In the genomic region with DNA sequence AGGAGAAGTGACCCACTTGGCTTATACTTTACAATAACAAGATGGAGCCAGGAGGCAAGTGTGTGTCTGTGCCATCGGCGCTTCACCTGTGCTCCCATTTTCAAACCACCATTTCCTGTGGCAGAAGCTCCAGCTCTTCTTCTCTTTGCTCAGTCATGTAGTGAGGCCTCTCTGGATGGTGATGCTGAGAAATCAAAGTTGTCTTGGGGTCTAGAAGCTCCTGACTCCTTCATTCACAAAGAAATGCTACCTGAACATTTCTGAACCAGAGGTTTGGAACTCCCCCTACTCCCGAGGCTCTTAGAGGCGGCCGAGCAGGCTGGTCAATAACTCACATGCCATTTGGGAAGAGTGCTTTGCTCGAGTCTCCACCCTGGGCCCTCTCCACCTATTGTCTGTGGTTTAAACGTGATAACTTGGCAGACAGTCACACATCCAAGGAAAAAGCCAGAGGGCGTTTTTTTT, we compare ENCODE assay signal across 21 cellular contexts. TPM values are rescaled to one million over a fixed set of nuclear protein-coding genes. Genes with fewer than 3 reads are reported as not detected.
DNase-seq lines count a peak whose midpoint lies in the region; ATAC-seq, FAIRE-seq and TF ChIP-seq lines count a peak whose summit lies in the region.
"Had no signal": no experiment of that assay in that cellular context is flagged by ENCODE, and none has a peak within 500 bp of the region (broad histone marks: within the 10 kb centered on the region; RNA-seq: fewer than 3 reads in every experiment).

No MANE protein-coding gene starts in this region.

- H3K4me3 Mint-ChIP-seq in activated CD4-positive, alpha-beta T cell treated with anti-CD3 and anti-CD28 coated beads, Interleukin-2, amount 10 ng/mL, durations not matched to agents 24 days and 14 days: peak overlapping the region; percentile 74
- peak overlapping the region; percentile 53 for H3K4me3 Mint-ChIP-seq in activated naive CD8-positive, alpha-beta T cell treated with anti-CD3 and anti-CD28 coated beads, Interleukin-2, amount 50 U/mL, for 24 hours
- peak overlapping the region; percentile 76 for H3K4me3 Mint-ChIP-seq in stimulated activated effector memory CD8-positive, alpha-beta T cell treated with anti-CD3 and anti-CD28 coated beads, Interleukin-12 subunit alpha, Interleukin-12 subunit beta, amount 100 ng/mL, for 72 hours

- no peaks in the 10 kb centered on the region for H4K20me1 ChIP-seq in SU-DHL-6 (ENCODE audit: low read depth, low read length)

- no peaks in the 10 kb centered on the region for H3K27me3 Mint-ChIP-seq in activated CD4-positive, alpha-beta T cell treated with anti-CD3 and anti-CD28 coated beads, Interleukin-2, amount 10 ng/mL, durations not matched to agents 24 days and 14 days
- H3K27me3 Mint-ChIP-seq in activated naive CD8-positive, alpha-beta T cell treated with anti-CD3 and anti-CD28 coated beads, Interleukin-2, amount 50 U/mL, for 24 hours: no peaks in the 10 kb centered on the region

- H3K9me3 ChIP-seq in SU-DHL-6 (ENCODE audit: insufficient read depth, low read length): no peaks in the 10 kb centered on the region
- H3K9me3 ChIP-seq in kidney (ENCODE audit: control insufficient read depth in 1 of 2, low read length in 2 of 2): no peaks in the 10 kb centered on the region
- H3K9me3 ChIP-seq: left ventricle myocardium inferior had no signal

- H3K9ac ChIP-seq in SU-DHL-6 (ENCODE audit: low read length) (no peak overlapping the region), kidney (ENCODE audit: low read length in 2 of 2) (no peak overlapping the region)

- peaks cover 90% of the 10 kb centered on the region for H3K4me1 Mint-ChIP-seq in activated CD4-positive, alpha-beta T cell treated with anti-CD3 and anti-CD28 coated beads, Interleukin-2, amount 10 ng/mL, durations not matched to agents 24 days and 14 days
- peaks cover 98% of the 10 kb centered on the region for H3K4me1 Mint-ChIP-seq in activated naive CD8-positive, alpha-beta T cell treated with anti-CD3 and anti-CD28 coated beads, Interleukin-2, amount 50 U/mL, for 24 hours
- H3K4me1 Mint-ChIP-seq in stimulated activated effector memory CD8-positive, alpha-beta T cell treated with anti-CD3 and anti-CD28 coated beads, Interleukin-12 subunit alpha, Interleukin-12 subunit beta, amount 100 ng/mL, for 72 hours: peaks cover 88% of the 10 kb centered on the region

- H3K27me3 ChIP-seq in SU-DHL-6 (ENCODE audit: low read length): no peaks in the 10 kb centered on the region
- H3K27me3 ChIP-seq: hepatocyte had no signal

- no peak for FAIRE-seq in kidney (lab: Jason Lieb, UNC)
- FAIRE-seq: RCC 7860 had no signal

- intact Hi-C loops in activated CD4-positive, alpha-beta T cell treated with anti-CD3 and anti-CD28 coated beads, Interleukin-2, amount 10 ng/mL, durations not matched to agents 24 days and 14 days (cut with micrococcal nuclease): loop anchor here (5.0 to 10.0 kb wide), 2 partner anchors 138 to 704 kb away; partner anchors contain the start of gene TAGLN2
- intact Hi-C loops in Right ventricle myocardium superior (cut with DNase I): no loop called here
- intact Hi-C loops in kidney (cut with DNase I): no loop called here

- TF ChIP-seq CTCF in SU-DHL-6 (IDR thresholded peaks at IDR 0.05; ENCODE audit: insufficient read depth, low read length, poor library complexity, severe bottlenecking): no peak
- no peak for TF ChIP-seq CTCF in kidney (IDR thresholded peaks at IDR 0.05; ENCODE audit: borderline replicate concordance, extremely low read depth, insufficient read depth)

- H3K36me3 ChIP-seq in SU-DHL-6 (ENCODE audit: low read length) (no peaks in the 10 kb centered on the region), kidney (ENCODE audit: control insufficient read depth in 1 of 2, insufficient read depth in 2 of 2, low read length in 2 of 2) (no peaks in the 10 kb centered on the region)
- H3K36me3 ChIP-seq: left ventricle myocardium inferior had no signal

- no peak overlapping the region for H3K4me2 ChIP-seq in SU-DHL-6 (ENCODE audit: low read depth, low read length, poor library complexity, severe bottlenecking)
- H3K4me2 ChIP-seq: hepatocyte had no signal

- H3K27ac Mint-ChIP-seq in activated CD4-positive, alpha-beta T cell treated with anti-CD3 and anti-CD28 coated beads, Interleukin-2, amount 10 ng/mL, durations not matched to agents 24 days and 14 days: peak overlapping the region; percentile 99
- H3K27ac Mint-ChIP-seq in activated naive CD8-positive, alpha-beta T cell treated with anti-CD3 and anti-CD28 coated beads, Interleukin-2, amount 50 U/mL, for 24 hours: peak overlapping the region; percentile 99
- peak overlapping the region; percentile 98 for H3K27ac Mint-ChIP-seq in stimulated activated effector memory CD8-positive, alpha-beta T cell treated with anti-CD3 and anti-CD28 coated beads, Interleukin-12 subunit alpha, Interleukin-12 subunit beta, amount 100 ng/mL, for 72 hours

- H3F3A ChIP-seq in SU-DHL-6 (ENCODE audit: insufficient read depth): peaks cover 47% of the 10 kb centered on the region

- no peaks in the 10 kb centered on the region for H3K9me2 ChIP-seq in SU-DHL-6 (replicated peaks; ENCODE audit: insufficient read depth, low read length)

- peaks cover 13% of the 10 kb centered on the region; the same call in 1 of the 2 replicates for H3K79me2 ChIP-seq in SU-DHL-6 (ENCODE audit: insufficient read depth, low read length)
- H3K79me2 ChIP-seq: hepatocyte had no signal

- no peaks in the 10 kb centered on the region for H3K4me1 ChIP-seq in kidney (ENCODE audit: control insufficient read depth in 1 of 2, insufficient read depth in 1 of 2, low read depth in 1 of 2, low read length in 2 of 2)

- no peak for ATAC-seq in activated naive CD8-positive, alpha-beta T cell treated with anti-CD3 and anti-CD28 coated beads, Interleukin-2, amount 50 U/mL, for 24 hours
- no peak for ATAC-seq in stimulated activated effector memory CD8-positive, alpha-beta T cell treated with anti-CD3 and anti-CD28 coated beads, Interleukin-12 subunit alpha, Interleukin-12 subunit beta, amount 100 ng/mL, for 72 hours
- ATAC-seq in Right ventricle myocardium superior (ENCODE audit: poor library complexity) (no peak), GM19455 (IDR thresholded peaks at IDR 0.05; ENCODE audit: unreplicated experiment) (no peak)

- no peak overlapping the region for H2AFZ ChIP-seq in SU-DHL-6 (ENCODE audit: low read depth, low read length, severe bottlenecking)
- H2AFZ ChIP-seq: hepatocyte had no signal

- H3K36me3 Mint-ChIP-seq in activated CD4-positive, alpha-beta T cell treated with anti-CD3 and anti-CD28 coated beads, Interleukin-2, amount 10 ng/mL, durations not matched to agents 24 days and 14 days (ENCODE audit: low read depth): peaks cover 84% of the 10 kb centered on the region
- H3K36me3 Mint-ChIP-seq in activated naive CD8-positive, alpha-beta T cell treated with anti-CD3 and anti-CD28 coated beads, Interleukin-2, amount 50 U/mL, for 24 hours (ENCODE audit: low read depth): peaks cover 87% of the 10 kb centered on the region
- H3K36me3 Mint-ChIP-seq in stimulated activated effector memory CD8-positive, alpha-beta T cell treated with anti-CD3 and anti-CD28 coated beads, Interleukin-12 subunit alpha, Interleukin-12 subunit beta, amount 100 ng/mL, for 72 hours: peaks cover 100% of the 10 kb centered on the region

- peaks cover 8% of the 10 kb centered on the region for H3K9me3 Mint-ChIP-seq in activated CD4-positive, alpha-beta T cell treated with anti-CD3 and anti-CD28 coated beads, Interleukin-2, amount 10 ng/mL, durations not matched to agents 24 days and 14 days
- H3K9me3 Mint-ChIP-seq in activated naive CD8-positive, alpha-beta T cell treated with anti-CD3 and anti-CD28 coated beads, Interleukin-2, amount 50 U/mL, for 24 hours: no peaks in the 10 kb centered on the region
- no peaks in the 10 kb centered on the region for H3K9me3 Mint-ChIP-seq in stimulated activated effector memory CD8-positive, alpha-beta T cell treated with anti-CD3 and anti-CD28 coated beads, Interleukin-12 subunit alpha, Interleukin-12 subunit beta, amount 100 ng/mL, for 72 hours

- no peak for DNase-seq in activated CD4-positive, alpha-beta T cell treated with anti-CD3 and anti-CD28 coated beads, Interleukin-2, amount 10 ng/mL, durations not matched to agents 24 days and 14 days
- DNase-seq in activated CD4-positive, alpha-beta T cell treated with anti-CD3 and anti-CD28 coated beads for 1 hour: no peak
- DNase-seq in activated naive CD8-positive, alpha-beta T cell treated with anti-CD3 and anti-CD28 coated beads, Interleukin-2, amount 50 U/mL, for 24 hours: no peak
- no peak for DNase-seq in stimulated activated effector memory CD8-positive, alpha-beta T cell treated with anti-CD3 and anti-CD28 coated beads, Interleukin-12 subunit alpha, Interleukin-12 subunit beta, amount 100 ng/mL, for 72 hours (ENCODE audit: low spot score in 2 of 2)
- DNase-seq in Right ventricle myocardium superior: no peak
- no peak for DNase-seq in kidney
- DNase-seq: activated CD8-positive, alpha-beta memory T cell treated with anti-CD3 and anti-CD28 coated beads for 24 hours; anterior cingulate cortex; COR-L47; dermis blood vessel endothelial cell; GDM1; left ventricle myocardium inferior; NCI-H187 treated with DMSO at 0.1 percent for 48 hours; NCI-H524 treated with DMSO at 0.1 percent for 48 hours had no signal

- peak overlapping the region; percentile 97 for H3K27ac ChIP-seq in SU-DHL-6 (ENCODE audit: low read depth, low read length)
- no peak overlapping the region for H3K27ac ChIP-seq in kidney (ENCODE audit: low read depth in 2 of 2, low read length in 2 of 2)

- H3K4me3 ChIP-seq in SU-DHL-6 (ENCODE audit: insufficient read depth, low read length, poor library complexity, severe bottlenecking) (no peak overlapping the region), kidney (ENCODE audit: low read length in 2 of 2) (no peak overlapping the region)
- H3K4me3 ChIP-seq: hepatocyte, left ventricle myocardium inferior had no signal

RNA-seq across cellular contexts. Expression of gene SLAMF1, which starts 18.0 kb away (rescaled TPM):
- total RNA-seq in activated CD4-positive, alpha-beta T cell treated with anti-CD3 and anti-CD28 coated beads, Interleukin-2, amount 10 ng/mL, durations not matched to agents 24 days and 14 days: 113 and 114 TPM in 2 replicates
- 0.27 TPM for total RNA-seq in Right ventricle myocardium superior
- total RNA-seq in kidney: 3.3 TPM
- polyA plus RNA-seq in kidney (ENCODE audit: insufficient read depth, low read depth, low replicate concordance): 0.13 TPM
- total RNA-seq: dermis blood vessel endothelial cell, fibroblast of lung, left ventricle myocardium inferior, renal cortical epithelial cell had no signal
- polyA plus RNA-seq: fibroblast of lung had no signal

RNA-seq across cellular contexts. Expression of gene CD84, which starts 49.5 kb away (rescaled TPM):
- 17.3 and 17.7 TPM in 2 replicates for total RNA-seq in activated CD4-positive, alpha-beta T cell treated with anti-CD3 and anti-CD28 coated beads, Interleukin-2, amount 10 ng/mL, durations not matched to agents 24 days and 14 days
- total RNA-seq in Right ventricle myocardium superior (2.5 TPM), kidney (17.5 TPM)
- polyA plus RNA-seq in kidney (ENCODE audit: insufficient read depth, low read depth, low replicate concordance): 0.30 TPM
- total RNA-seq: A172, dermis blood vessel endothelial cell, fibroblast of lung, renal cortical epithelial cell had no signal
- polyA plus RNA-seq: fibroblast of lung had no signal

Comparison
In these comparisons a context has a peak if more than half of its experiments do, and no peak if none do; other contexts are left out.
1. RNA of gene SLAMF1, which starts 18.0 kb away (total RNA-seq): 113 to 114 TPM in activated CD4-positive, alpha-beta T cell treated with anti-CD3 and anti-CD28 coated beads, Interleukin-2, amount 10 ng/mL, durations not matched to agents 24 days and 14 days; 3.3 TPM in kidney (single experiment) and 0.27 TPM in Right ventricle myocardium superior (single experiment); every median in the first group is over 10 times any median in the second.
2. Peak in every context shown above with its lines, with median percentiles within 50 percentile points of each other: H3K27ac Mint-ChIP-seq and H3K4me3 Mint-ChIP-seq.